18 cellular contexts compared by ENCODE assay signal in genomic region chr7:11082121-11082520, GRCh38.
DNase-seq lines count a peak whose midpoint lies in the region; ATAC-seq and TF ChIP-seq lines count a peak whose summit lies in the region.
"Had no signal": no experiment of that assay in that cellular context is flagged by ENCODE, and none has a peak within 500 bp of the region (broad histone marks: within the 10 kb centered on the region; RNA-seq: fewer than 3 reads in every experiment).

No MANE protein-coding gene starts in this region.

- no peak for TF ChIP-seq RAD21 in HCT116 (IDR thresholded peaks at IDR 0.05; ENCODE audit: low read depth)

- no peaks in the 10 kb centered on the region for H3K9me3 Mint-ChIP-seq in activated CD8-positive, alpha-beta memory T cell treated with anti-CD3 and anti-CD28 coated beads, Interleukin-2, amount 10 ng/mL, durations not matched to agents 7 days and 5 days (ENCODE audit: low read depth)
- H3K9me3 Mint-ChIP-seq in brain (peaks cover 0 to 10% (median 7%) of the 10 kb centered on the region in 5 experiments), nephron progenitor cell (peaks cover 9% of the 10 kb centered on the region)

- no peak overlapping the region for H3K4me3 Mint-ChIP-seq in activated CD8-positive, alpha-beta memory T cell treated with anti-CD3 and anti-CD28 coated beads, Interleukin-2, amount 10 ng/mL, durations not matched to agents 7 days and 5 days
- H3K4me3 Mint-ChIP-seq in brain, result no peak overlapping the region
- no peak overlapping the region for H3K4me3 Mint-ChIP-seq in nephron progenitor cell

- H3K9me3 ChIP-seq in HCT116 (ENCODE audit: control insufficient read depth in 1 of 2, insufficient read depth in 1 of 2, low read depth in 1 of 2, low read length in 2 of 2), result no peaks in the 10 kb centered on the region

- ATAC-seq in activated CD8-positive, alpha-beta memory T cell treated with anti-CD3 and anti-CD28 coated beads, Interleukin-2, amount 10 ng/mL, durations not matched to agents 7 days and 5 days, result no peak
- no peak for ATAC-seq in HCT116
- no peak for ATAC-seq in HG03095 (IDR thresholded peaks at IDR 0.05; ENCODE audit: unreplicated experiment)
- no peak for ATAC-seq in GM18498 (IDR thresholded peaks at IDR 0.05; ENCODE audit: unreplicated experiment)
- ATAC-seq: Panc1 had no signal

- POLR2A ChIA-PET in HCT116 (lab: Charles Lee), result no interaction called here

- no peak overlapping the region for H3K4me3 ChIP-seq in HCT116 (replicated peaks in 1 of 2; ENCODE audit: low read depth in 1 of 2, low read length in 2 of 2)

- peaks cover 17% of the 10 kb centered on the region for H3K36me3 Mint-ChIP-seq in activated CD8-positive, alpha-beta memory T cell treated with anti-CD3 and anti-CD28 coated beads, Interleukin-2, amount 10 ng/mL, durations not matched to agents 7 days and 5 days
- H3K36me3 Mint-ChIP-seq in brain (peaks cover 64% of the 10 kb centered on the region), nephron progenitor cell (ENCODE audit: low read depth) (peaks cover 59% of the 10 kb centered on the region)

- peak overlapping the region; percentile 10; the same call in 1 of the 2 replicates for H3K4me2 ChIP-seq in HCT116 (ENCODE audit: low read length)

- RAD21 ChIA-PET in HCT116 (lab: Charles Lee; ENCODE audit: low non-redundant PET in 1 of 2, low total read pairs in 2 of 2, uncharacterized antibody in 2 of 2, unreplicated experiment in 2 of 2), result no interaction called here

- no peaks in the 10 kb centered on the region for H3K9me2 ChIP-seq in HCT116 (ENCODE audit: insufficient read depth)

- no peak for TF ChIP-seq CTCF in HCT116 (IDR thresholded peaks at IDR 0.05 in 2 of 3, conservative IDR thresholded peaks at IDR 0.05 in 1 of 3; ENCODE audit: borderline replicate concordance in 1 of 3, insufficient read depth in 1 of 3, low read depth in 2 of 3, low read length in 2 of 3)
- TF ChIP-seq CTCF in brain (conservative IDR thresholded peaks at IDR 0.05), result no peak
- TF ChIP-seq CTCF in nephron progenitor cell (IDR thresholded peaks at IDR 0.05), result no peak

- H2AFZ ChIP-seq in HCT116 (ENCODE audit: low read depth, low read length, poor library complexity, severe bottlenecking), result no peak overlapping the region

- DNase-seq in activated CD8-positive, alpha-beta memory T cell treated with anti-CD3 and anti-CD28 coated beads, Interleukin-2, amount 10 ng/mL, durations not matched to agents 7 days and 5 days, result no peak
- DNase-seq in activated CD8-positive, alpha-beta memory T cell treated with anti-CD3 and anti-CD28 coated beads for 24 hours, result no peak
- DNase-seq in HCT116 (ENCODE audit: low read depth, low spot score) (no peak), nephron progenitor cell (no peak), kidney glomerular epithelial cell (lab: John Stamatoyannopoulos, UW) (no peak)
- DNase-seq: DMS153, NCI-H1417, NCI-H1930, NCI-H2171, NCI-H446 treated with DMSO at 0.1 percent for 48 hours, NCI-H774, SHP77 had no signal

- intact Hi-C loops in HCT116 (cut with micrococcal nuclease), result no loop called here

- H3K27ac Mint-ChIP-seq in activated CD8-positive, alpha-beta memory T cell treated with anti-CD3 and anti-CD28 coated beads, Interleukin-2, amount 10 ng/mL, durations not matched to agents 7 days and 5 days, result peak overlapping the region; percentile 52
- H3K27ac Mint-ChIP-seq in brain (peak overlapping the region in 4 of 5 experiments; percentile 3 to 92 (median 80)), nephron progenitor cell (peak overlapping the region; percentile 45)

- H3K27me3 ChIP-seq in HCT116 (ENCODE audit: insufficient read depth, low read length), result no peaks in the 10 kb centered on the region

- H3K27me3 Mint-ChIP-seq in activated CD8-positive, alpha-beta memory T cell treated with anti-CD3 and anti-CD28 coated beads, Interleukin-2, amount 10 ng/mL, durations not matched to agents 7 days and 5 days, result no peaks in the 10 kb centered on the region
- H3K27me3 Mint-ChIP-seq in brain, result no peaks in the 10 kb centered on the region
- peaks cover 4% of the 10 kb centered on the region for H3K27me3 Mint-ChIP-seq in nephron progenitor cell (ENCODE audit: low read depth, poor library complexity)

- H4K20me1 ChIP-seq in HCT116 (ENCODE audit: insufficient read depth), result no peaks in the 10 kb centered on the region

- no peak for TF ChIP-seq POLR2A in HCT116 (IDR thresholded peaks at IDR 0.05; ENCODE audit: borderline replicate concordance, extremely low read depth, insufficient read depth, insufficient read length)

- no peaks in the 10 kb centered on the region for H3K79me2 ChIP-seq in HCT116 (ENCODE audit: insufficient read depth, low read length)

- H3K4me1 Mint-ChIP-seq in activated CD8-positive, alpha-beta memory T cell treated with anti-CD3 and anti-CD28 coated beads, Interleukin-2, amount 10 ng/mL, durations not matched to agents 7 days and 5 days, result peaks cover 16% of the 10 kb centered on the region
- H3K4me1 Mint-ChIP-seq in brain (peaks cover 9% of the 10 kb centered on the region), nephron progenitor cell (peaks cover 8% of the 10 kb centered on the region)

- H3K4me1 ChIP-seq in HCT116 (ENCODE audit: control insufficient read depth in 1 of 2, insufficient read depth in 2 of 2, low read length in 2 of 2), result peaks cover 0 to 14% of the 10 kb centered on the region in 2 experiments; a peak in 1 of 4 replicates

- BruUV-seq in HCT116 (replicated peaks; lab: Mats Ljungman, UMichigan), result no TSS peak

- CTCF ChIA-PET in activated CD8-positive, alpha-beta memory T cell treated with anti-CD3 and anti-CD28 coated beads, Interleukin-2, amount 10 ng/mL, durations not matched to agents 7 days and 5 days (lab: Charles Lee), result no interaction called here
- CTCF ChIA-PET in HCT116 (lab: Charles Lee), result no interaction called here

- no peaks in the 10 kb centered on the region for H3K36me3 ChIP-seq in HCT116 (ENCODE audit: control insufficient read depth in 1 of 2, insufficient read depth in 2 of 2, low read length in 2 of 2)

- H3K27ac ChIP-seq in HCT116 (ENCODE audit: low read depth, low read length), result peak overlapping the region; percentile 27; the same call in 1 of the 2 replicates
- H3K27ac ChIP-seq: C4-2B, HL-60 had no signal

- no peak overlapping the region for H3K9ac ChIP-seq in HCT116 (ENCODE audit: low read length)

TF ChIP-seq in HCT116, 20 proteins besides CTCF, POLR2A, EP300 and RAD21:
- TF ChIP-seq EZH2phosphoT487 (IDR thresholded peaks at IDR 0.05; ENCODE audit: borderline replicate concordance) (no peak), MAX (IDR thresholded peaks at IDR 0.05) (no peak), SIN3A (IDR thresholded peaks at IDR 0.05; ENCODE audit: low read depth) (no peak), SP1 (IDR thresholded peaks at IDR 0.05; ENCODE audit: low read depth) (no peak), EGR1 (IDR thresholded peaks at IDR 0.05; ENCODE audit: low read depth) (no peak), ATF3 (IDR thresholded peaks at IDR 0.05) (no peak), JUND (IDR thresholded peaks at IDR 0.05) (no peak), YY1 (IDR thresholded peaks at IDR 0.05; ENCODE audit: extremely low read depth, insufficient replicate concordance, low read depth, low read length) (no peak), ZNF274 (IDR thresholded peaks at IDR 0.05; ENCODE audit: low read depth, low read length) (no peak), TCF7L2 (IDR thresholded peaks at IDR 0.05; ENCODE audit: borderline replicate concordance, extremely low read depth, insufficient read depth, insufficient read length) (no peak), CBX3 (IDR thresholded peaks at IDR 0.05; ENCODE audit: low read depth) (no peak), FOSL1 (IDR thresholded peaks at IDR 0.05; ENCODE audit: low read depth) (no peak), ELF1 (IDR thresholded peaks at IDR 0.05; ENCODE audit: borderline replicate concordance, low read depth) (no peak)
